In genomic region chr20:58046311-58046710, GRCh38 we compare ENCODE assay signal across 12 cellular contexts.
"Had no signal": no experiment of that assay in that cellular context is flagged by ENCODE, and none has a peak within 500 bp of the region (broad histone marks: within the 10 kb centered on the region; RNA-seq: fewer than 3 reads in every experiment).

No MANE protein-coding gene starts in this region.

- ATAC-seq: activated T-helper 17 cell treated with anti-CD3 and anti-CD28 coated beads, Interleukin-2, amount 50 U/mL, for 72 hours had no signal

- DNase-seq: activated CD4-positive, alpha-beta memory T cell treated with anti-CD3 and anti-CD28 coated beads for 36 hours; activated CD4-positive, alpha-beta T cell treated with anti-CD3 and anti-CD28 coated beads for 48 hours; activated naive CD4-positive, alpha-beta T cell; activated T-cell treated with anti-CD3 and anti-CD28 coated beads for 4 hours; colonic mucosa; mesendoderm; naive B cell; retina; stimulated activated CD4-positive, alpha-beta T cell treated with anti-CD3 and anti-CD28 coated beads, Interleukin-2, amount 100 ng/mL, for 48 hours; stimulated activated naive CD4-positive, alpha-beta T cell; substantia nigra had no signal
